1 cellular context compared by ENCODE assay signal in the genomic region with DNA sequence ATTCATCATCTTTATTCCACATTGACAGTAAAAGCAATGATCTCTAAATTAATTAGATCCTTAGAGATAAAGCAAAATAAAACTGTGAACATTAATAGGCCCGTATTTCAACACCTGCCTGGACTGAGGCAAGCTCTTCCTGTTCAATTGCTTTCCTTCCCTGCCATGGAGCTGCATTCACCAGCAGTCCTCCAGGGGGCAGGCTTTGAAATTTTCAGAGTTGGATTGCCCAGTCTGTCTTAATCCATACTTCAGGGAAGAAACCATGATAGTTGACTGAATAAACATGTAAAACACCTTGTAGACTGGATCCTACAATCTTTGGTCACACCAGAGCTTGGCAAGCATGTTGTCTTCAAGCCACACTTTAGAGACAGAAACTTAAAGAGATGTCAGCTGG.
A peak's percentile ranks its signal among the peaks of the same experiment; 100 is the strongest.
TF ChIP-seq lines count a peak whose summit lies in the region.

No MANE protein-coding gene starts in this region.

TF ChIP-seq in IMR-90, 13 proteins besides CTCF, POLR2A, EP300 and RAD21:
- TF ChIP-seq, protein P1, sequence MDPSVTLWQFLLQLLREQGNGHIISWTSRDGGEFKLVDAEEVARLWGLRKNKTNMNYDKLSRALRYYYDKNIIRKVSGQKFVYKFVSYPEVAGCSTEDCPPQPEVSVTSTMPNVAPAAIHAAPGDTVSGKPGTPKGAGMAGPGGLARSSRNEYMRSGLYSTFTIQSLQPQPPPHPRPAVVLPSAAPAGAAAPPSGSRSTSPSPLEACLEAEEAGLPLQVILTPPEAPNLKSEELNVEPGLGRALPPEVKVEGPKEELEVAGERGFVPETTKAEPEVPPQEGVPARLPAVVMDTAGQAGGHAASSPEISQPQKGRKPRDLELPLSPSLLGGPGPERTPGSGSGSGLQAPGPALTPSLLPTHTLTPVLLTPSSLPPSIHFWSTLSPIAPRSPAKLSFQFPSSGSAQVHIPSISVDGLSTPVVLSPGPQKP (IDR thresholded peaks at IDR 0.05; ENCODE audit: borderline replicate concordance, low read depth, low read length) = no peak
- no peak for TF ChIP-seq CHD1 (IDR thresholded peaks at IDR 0.05; ENCODE audit: low read depth, low read length)
- peak; percentile 24; the same call in 1 of the 2 replicates for TF ChIP-seq SMC3 (IDR thresholded peaks at IDR 0.05; ENCODE audit: low read depth, low read length)
